ENCODE assay signal across 29 cellular contexts in genomic region chr1:44635439-44635838, GRCh38.
"Had no signal": no experiment of that assay in that cellular context is flagged by ENCODE, and none has a peak within 500 bp of the region (broad histone marks: within the 10 kb centered on the region; RNA-seq: fewer than 3 reads in every experiment).

No MANE protein-coding gene starts in this region.

- H3K27me3 ChIP-seq: body of pancreas, cardiac muscle cell, dorsolateral prefrontal cortex, gastrocnemius medialis, hepatocyte, neural progenitor cell, right lobe of liver, tibial nerve had no signal

- H3K4me3 ChIP-seq: body of pancreas, cardiac muscle cell, coronary artery, dorsolateral prefrontal cortex, gastrocnemius medialis, hepatocyte, neural progenitor cell, right lobe of liver, skin epidermis, tibial nerve had no signal

- H3K36me3 ChIP-seq: neural progenitor cell had no signal

- DNase-seq: activated CD4-positive, alpha-beta memory T cell treated with anti-CD3 and anti-CD28 coated beads, Interleukin-2, amount 10 ng/mL, durations not matched to agents 7 days and 5 days; activated CD4-positive, alpha-beta T cell treated with anti-CD3 and anti-CD28 coated beads, Interleukin-2, amount 10 ng/mL, durations not matched to agents 7 days and 5 days; activated CD8-positive, alpha-beta memory T cell treated with anti-CD3 and anti-CD28 coated beads, Interleukin-2, amount 50 U/mL, for 48 hours; activated naive CD4-positive, alpha-beta T cell; activated T-cell treated with anti-CD3 and anti-CD28 coated beads, Interleukin-2, amount 50 U/mL, for 48 hours; aorta; body of pancreas; effector memory CD4-positive, alpha-beta T cell; erythroblast; gastrocnemius medialis; immature natural killer cell; kidney; left colon; mammary epithelial cell; naive B cell; right lobe of liver; stimulated activated CD4-positive, alpha-beta T cell treated with anti-CD3 and anti-CD28 coated beads, Interleukin-12 subunit alpha, Interleukin-12 subunit beta, amount 100 ng/mL, for 4 hours; stimulated activated CD4-positive, alpha-beta T cell treated with anti-CD3 and anti-CD28 coated beads, Interleukin-4, amount 100 ng/mL, for 1 hour; T-helper 1 cell had no signal

- H3K36me3 Mint-ChIP-seq: naive B cell had no signal

- H3K4me3 Mint-ChIP-seq: activated CD4-positive, alpha-beta memory T cell treated with anti-CD3 and anti-CD28 coated beads, Interleukin-2, amount 10 ng/mL, durations not matched to agents 7 days and 5 days; activated CD4-positive, alpha-beta T cell treated with anti-CD3 and anti-CD28 coated beads, Interleukin-2, amount 10 ng/mL, durations not matched to agents 7 days and 5 days; immature natural killer cell; stimulated activated memory B cell treated with anti-CD40 and anti-IgM and Interleukin-4, amounts not matched to agents 10 μg/mL and 1 μg/mL and 100 μg/mL, for 72 hours had no signal

- H3K9me3 ChIP-seq: body of pancreas, gastrocnemius medialis, right lobe of liver, tibial nerve had no signal

- H3K9ac ChIP-seq: neural progenitor cell had no signal

- H3K27ac Mint-ChIP-seq: activated CD4-positive, alpha-beta memory T cell treated with anti-CD3 and anti-CD28 coated beads, Interleukin-2, amount 10 ng/mL, durations not matched to agents 7 days and 5 days; activated CD4-positive, alpha-beta T cell treated with anti-CD3 and anti-CD28 coated beads, Interleukin-2, amount 10 ng/mL, durations not matched to agents 7 days and 5 days; neural progenitor cell had no signal

- ATAC-seq: activated CD4-positive, CD25-positive, alpha-beta regulatory T cell treated with anti-CD3 and anti-CD28 coated beads, Interleukin-2, amount 50 U/mL, for 24 hours; activated naive CD4-positive, alpha-beta T cell treated with anti-CD3 and anti-CD28 coated beads, Interleukin-2, amount 50 U/mL, for 72 hours; body of pancreas; gastrocnemius medialis; left colon; right lobe of liver; stimulated activated memory B cell treated with anti-CD40 and anti-IgM and Interleukin-4, amounts not matched to agents 10 μg/mL and 1 μg/mL and 100 μg/mL, for 72 hours had no signal

- H3K4me2 ChIP-seq: hepatocyte, neural progenitor cell had no signal

- H3K27me3 Mint-ChIP-seq: activated CD4-positive, alpha-beta memory T cell treated with anti-CD3 and anti-CD28 coated beads, Interleukin-2, amount 10 ng/mL, durations not matched to agents 7 days and 5 days; activated CD4-positive, alpha-beta T cell treated with anti-CD3 and anti-CD28 coated beads, Interleukin-2, amount 10 ng/mL, durations not matched to agents 7 days and 5 days; naive B cell; stimulated activated memory B cell treated with anti-CD40 and anti-IgM and Interleukin-4, amounts not matched to agents 10 μg/mL and 1 μg/mL and 100 μg/mL, for 72 hours had no signal

- H3K27ac ChIP-seq: body of pancreas, cardiac muscle cell, coronary artery, hepatocyte, neural progenitor cell, right lobe of liver, tibial nerve had no signal

- H3K9me3 Mint-ChIP-seq: activated CD4-positive, alpha-beta memory T cell treated with anti-CD3 and anti-CD28 coated beads, Interleukin-2, amount 10 ng/mL, durations not matched to agents 7 days and 5 days; immature natural killer cell; neural progenitor cell had no signal
